ENCODE assay signal across 1 cellular context in genomic region chr20:38386004-38386403, GRCh38.
A peak's percentile ranks its signal among the peaks of the same experiment; 100 is the strongest.
TF ChIP-seq lines count a peak whose summit lies in the region.

No MANE protein-coding gene starts in this region.

TF ChIP-seq in K562, 482 proteins besides CTCF, POLR2A, EP300 and RAD21 (continued from another document):
- peak; percentile 80 for TF ChIP-seq ZBTB40 (IDR thresholded peaks at IDR 0.05)
- no peak for TF ChIP-seq ZBTB40 (CRISPR knock-in tag; IDR thresholded peaks at IDR 0.05)
- TF ChIP-seq, protein P1, sequence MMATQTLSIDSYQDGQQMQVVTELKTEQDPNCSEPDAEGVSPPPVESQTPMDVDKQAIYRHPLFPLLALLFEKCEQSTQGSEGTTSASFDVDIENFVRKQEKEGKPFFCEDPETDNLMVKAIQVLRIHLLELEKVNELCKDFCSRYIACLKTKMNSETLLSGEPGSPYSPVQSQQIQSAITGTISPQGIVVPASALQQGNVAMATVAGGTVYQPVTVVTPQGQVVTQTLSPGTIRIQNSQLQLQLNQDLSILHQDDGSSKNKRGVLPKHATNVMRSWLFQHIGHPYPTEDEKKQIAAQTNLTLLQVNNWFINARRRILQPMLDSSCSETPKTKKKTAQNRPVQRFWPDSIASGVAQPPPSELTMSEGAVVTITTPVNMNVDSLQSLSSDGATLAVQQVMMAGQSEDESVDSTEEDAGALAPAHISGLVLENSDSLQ (IDR thresholded peaks at IDR 0.05), result peak; percentile 84
- TF ChIP-seq WHSC1 (IDR thresholded peaks at IDR 0.05; ENCODE audit: low read length), result no peak
TF ChIP-seq in K562: peak in this region for 12.
